Comparison of ENCODE assay signal across 8 cellular contexts in genomic region chr17:63701477-63702222, GRCh38. TPM values are rescaled to one million over a fixed set of nuclear protein-coding genes. Genes with fewer than 3 reads are reported as not detected.
DNase-seq lines count a peak whose midpoint lies in the region; ATAC-seq and TF ChIP-seq lines count a peak whose summit lies in the region.

No MANE protein-coding gene starts in this region.

- ATAC-seq in WTC11: no peak
- ATAC-seq in HG03280 (IDR thresholded peaks at IDR 0.05; ENCODE audit: unreplicated experiment): no peak
- no peak for ATAC-seq in HG03378 (IDR thresholded peaks at IDR 0.05; ENCODE audit: unreplicated experiment)

- no peak overlapping the region for H2AFZ ChIP-seq in neural cell (ENCODE audit: low read depth, low read length)

- peaks cover 6% of the 10 kb centered on the region; the same call in 1 of the 2 replicates for H3K27me3 Mint-ChIP-seq in WTC11 (ENCODE audit: low read depth)

- H3K9ac ChIP-seq in neural cell (ENCODE audit: low read length): no peak overlapping the region

- TF ChIP-seq RAD21 in neural cell (conservative IDR thresholded peaks at IDR 0.05): no peak

- peaks cover 0 to 48% (median 30%) of the 10 kb centered on the region in 4 donors for H3K4me1 ChIP-seq in tibial nerve

- H3K9me3 ChIP-seq in neural cell (ENCODE audit: low read length): no peaks in the 10 kb centered on the region
- no peaks in the 10 kb centered on the region for H3K9me3 ChIP-seq in tibial nerve

- H3K27me3 ChIP-seq in H7 (ENCODE audit: control insufficient read depth, insufficient read depth, low read length) (peaks cover 6% of the 10 kb centered on the region; the same call in 1 of the 2 replicates), neural cell (ENCODE audit: insufficient read depth, low read depth, low read length) (no peaks in the 10 kb centered on the region), tibial nerve (no peaks in the 10 kb centered on the region)

- no peak for TF ChIP-seq CTCF in WTC11 (IDR thresholded peaks at IDR 0.05)
- no peak for TF ChIP-seq CTCF in neural cell (IDR thresholded peaks at IDR 0.05; ENCODE audit: poor library complexity, severe bottlenecking)
- TF ChIP-seq CTCF in tibial nerve (IDR thresholded peaks at IDR 0.05): no peak

- WGBS in tibial nerve, 2 donors: 76 to 79% methylated on average over 25 of the region's 25 CpGs

- no peak overlapping the region for H3K27ac Mint-ChIP-seq in WTC11

- H3K9me3 Mint-ChIP-seq in WTC11: no peaks in the 10 kb centered on the region

- DNase-seq in H7: no peak
- no peak for DNase-seq in WTC11 (ENCODE audit: low spot score)
- DNase-seq in tibial nerve (ENCODE audit: low spot score in 2 of 2): no peak
- DNase-seq in DMS79 treated with DMSO at 0.1 percent for 48 hours (lab: John Stamatoyannopoulos, UW): no peak

- TF ChIP-seq EP300 in neural cell (conservative IDR thresholded peaks at IDR 0.05; ENCODE audit: poor library complexity, severe bottlenecking) (no peak), tibial nerve (IDR thresholded peaks at IDR 0.05) (no peak)

- POLR2A ChIA-PET in WTC11 (lab: Charles Lee): interaction anchor here (1.9 to 2.2 kb wide), 2 partner anchors 72 to 80 kb away, joined by 7 to 8 read pairs; partner anchors contain the start of genes CCDC47, DDX42 and MAP3K3

- H3K4me2 ChIP-seq in neural cell (ENCODE audit: low read length): no peak overlapping the region

- H3K4me3 Mint-ChIP-seq in WTC11: peak overlapping the region; percentile 70

- CTCF ChIA-PET in WTC11 (lab: Charles Lee): interaction anchor here (0.7 to 1.9 kb wide), 10 partner anchors 8 to 276 kb away, joined by 3 to 8 read pairs (median 4); partner anchors contain the start of genes ACE and MAP3K3

- TF ChIP-seq POLR2A in tibial nerve (IDR thresholded peaks at IDR 0.05): no peak

- no peaks in the 10 kb centered on the region for H3F3A ChIP-seq in neural cell (ENCODE audit: insufficient read depth, low read length, poor library complexity, severe bottlenecking)

- peaks cover 5% of the 10 kb centered on the region for H3K36me3 ChIP-seq in H7 (replicated peaks; ENCODE audit: control insufficient read depth, insufficient read depth, low read length)
- no peaks in the 10 kb centered on the region for H3K36me3 ChIP-seq in neural cell (ENCODE audit: insufficient read depth, low read length)
- H3K36me3 ChIP-seq in tibial nerve: peaks cover 0 to 37% (median 2%) of the 10 kb centered on the region in 3 donors

- H3K27ac ChIP-seq in cingulate gyrus (ENCODE audit: low read depth, low read length) (peak overlapping the region; percentile 81), neural cell (ENCODE audit: low read length) (no peak overlapping the region), tibial nerve (peak overlapping the region; percentile 54 to 97 (median 90))

- H3K4me3 ChIP-seq in H7 (ENCODE audit: insufficient read depth, low read depth, low read length) (peak overlapping the region; percentile 67), neural cell (ENCODE audit: low read length) (peak overlapping the region; percentile 59), tibial nerve (peak overlapping the region; percentile 37 to 84 (median 54))

- peaks cover 39% of the 10 kb centered on the region for H3K4me1 Mint-ChIP-seq in WTC11

- no peaks in the 10 kb centered on the region for H4K20me1 ChIP-seq in neural cell (ENCODE audit: insufficient read depth)

- H3K36me3 Mint-ChIP-seq in WTC11: peaks cover 17% of the 10 kb centered on the region

- H3K79me2 ChIP-seq in neural cell (replicated peaks; ENCODE audit: insufficient read depth, low read length): peaks cover 6% of the 10 kb centered on the region

- no peaks in the 10 kb centered on the region for H3K9me2 ChIP-seq in neural cell (ENCODE audit: insufficient read depth, low read length)

TF ChIP-seq in WTC11, 78 proteins besides CTCF, POLR2A, EP300 and RAD21 (continues in another document):
- TF ChIP-seq E2F5 (CRISPR knock-in tag; IDR thresholded peaks at IDR 0.05) (no peak), EMX1 (CRISPR knock-in tag; IDR thresholded peaks at IDR 0.05) (no peak), PREB (CRISPR knock-in tag; IDR thresholded peaks at IDR 0.05; ENCODE audit: borderline replicate concordance) (no peak), NR3C1 (CRISPR knock-in tag; conservative IDR thresholded peaks at IDR 0.05; ENCODE audit: low read depth) (no peak)

TF ChIP-seq in neural cell, 6 proteins besides CTCF, POLR2A, EP300 and RAD21:
- TF ChIP-seq, protein P1, sequence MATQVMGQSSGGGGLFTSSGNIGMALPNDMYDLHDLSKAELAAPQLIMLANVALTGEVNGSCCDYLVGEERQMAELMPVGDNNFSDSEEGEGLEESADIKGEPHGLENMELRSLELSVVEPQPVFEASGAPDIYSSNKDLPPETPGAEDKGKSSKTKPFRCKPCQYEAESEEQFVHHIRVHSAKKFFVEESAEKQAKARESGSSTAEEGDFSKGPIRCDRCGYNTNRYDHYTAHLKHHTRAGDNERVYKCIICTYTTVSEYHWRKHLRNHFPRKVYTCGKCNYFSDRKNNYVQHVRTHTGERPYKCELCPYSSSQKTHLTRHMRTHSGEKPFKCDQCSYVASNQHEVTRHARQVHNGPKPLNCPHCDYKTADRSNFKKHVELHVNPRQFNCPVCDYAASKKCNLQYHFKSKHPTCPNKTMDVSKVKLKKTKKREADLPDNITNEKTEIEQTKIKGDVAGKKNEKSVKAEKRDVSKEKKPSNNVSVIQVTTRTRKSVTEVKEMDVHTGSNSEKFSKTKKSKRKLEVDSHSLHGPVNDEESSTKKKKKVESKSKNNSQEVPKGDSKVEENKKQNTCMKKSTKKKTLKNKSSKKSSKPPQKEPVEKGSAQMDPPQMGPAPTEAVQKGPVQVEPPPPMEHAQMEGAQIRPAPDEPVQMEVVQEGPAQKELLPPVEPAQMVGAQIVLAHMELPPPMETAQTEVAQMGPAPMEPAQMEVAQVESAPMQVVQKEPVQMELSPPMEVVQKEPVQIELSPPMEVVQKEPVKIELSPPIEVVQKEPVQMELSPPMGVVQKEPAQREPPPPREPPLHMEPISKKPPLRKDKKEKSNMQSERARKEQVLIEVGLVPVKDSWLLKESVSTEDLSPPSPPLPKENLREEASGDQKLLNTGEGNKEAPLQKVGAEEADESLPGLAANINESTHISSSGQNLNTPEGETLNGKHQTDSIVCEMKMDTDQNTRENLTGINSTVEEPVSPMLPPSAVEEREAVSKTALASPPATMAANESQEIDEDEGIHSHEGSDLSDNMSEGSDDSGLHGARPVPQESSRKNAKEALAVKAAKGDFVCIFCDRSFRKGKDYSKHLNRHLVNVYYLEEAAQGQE (IDR thresholded peaks at IDR 0.05; ENCODE audit: borderline replicate concordance): no peak
- TF ChIP-seq SMC3 (conservative IDR thresholded peaks at IDR 0.05; ENCODE audit: poor library complexity) (no peak), EZH2 (IDR thresholded peaks at IDR 0.05; ENCODE audit: borderline replicate concordance, insufficient read depth, low read length, poor library complexity, severe bottlenecking) (no peak), TAF1 (IDR thresholded peaks at IDR 0.05; ENCODE audit: low read depth) (no peak), MXI1 (conservative IDR thresholded peaks at IDR 0.05; ENCODE audit: poor library complexity, severe bottlenecking) (no peak)

RNA-seq across cellular contexts. Expression of gene LIMD2, which starts 1.7 kb away (rescaled TPM):
- total RNA-seq in H7 (2014; rRNA removed; shearing (Covaris generic)): 116 and 190 TPM in 2 replicates
- 83.4 to 91.8 TPM (median 88.4 TPM) in 3 replicates for total RNA-seq in WTC11 (2021)
- 116 and 132 TPM in 2 replicates for polyA plus RNA-seq in neural cell
- polyA minus RNA-seq in neural cell: 43.3 and 47.1 TPM in 2 replicates
- total RNA-seq in tibial nerve: 10 to 100 TPM in 3 of 4 donors, 1 to 10 TPM in 1; 7.5 to 40.2 (median 25.2) TPM

RNA-seq across cellular contexts. Expression of gene STRADA, which starts 39.9 kb away (rescaled TPM):
- total RNA-seq in H7 (2014; rRNA removed; shearing (Covaris generic)): 28.5 and 33.4 TPM in 2 replicates
- total RNA-seq in WTC11 (2021): 36.6 to 43.1 TPM (median 41.2 TPM) in 3 replicates
- polyA plus RNA-seq in neural cell: 15.6 and 18.4 TPM in 2 replicates
- 28.7 and 30.6 TPM in 2 replicates for polyA minus RNA-seq in neural cell
- 10 to 100 TPM; 38.0 to 45.8 (median 43.2) TPM for total RNA-seq in tibial nerve
